Comparison of ENCODE assay signal across 8 cellular contexts in the genomic region with DNA sequence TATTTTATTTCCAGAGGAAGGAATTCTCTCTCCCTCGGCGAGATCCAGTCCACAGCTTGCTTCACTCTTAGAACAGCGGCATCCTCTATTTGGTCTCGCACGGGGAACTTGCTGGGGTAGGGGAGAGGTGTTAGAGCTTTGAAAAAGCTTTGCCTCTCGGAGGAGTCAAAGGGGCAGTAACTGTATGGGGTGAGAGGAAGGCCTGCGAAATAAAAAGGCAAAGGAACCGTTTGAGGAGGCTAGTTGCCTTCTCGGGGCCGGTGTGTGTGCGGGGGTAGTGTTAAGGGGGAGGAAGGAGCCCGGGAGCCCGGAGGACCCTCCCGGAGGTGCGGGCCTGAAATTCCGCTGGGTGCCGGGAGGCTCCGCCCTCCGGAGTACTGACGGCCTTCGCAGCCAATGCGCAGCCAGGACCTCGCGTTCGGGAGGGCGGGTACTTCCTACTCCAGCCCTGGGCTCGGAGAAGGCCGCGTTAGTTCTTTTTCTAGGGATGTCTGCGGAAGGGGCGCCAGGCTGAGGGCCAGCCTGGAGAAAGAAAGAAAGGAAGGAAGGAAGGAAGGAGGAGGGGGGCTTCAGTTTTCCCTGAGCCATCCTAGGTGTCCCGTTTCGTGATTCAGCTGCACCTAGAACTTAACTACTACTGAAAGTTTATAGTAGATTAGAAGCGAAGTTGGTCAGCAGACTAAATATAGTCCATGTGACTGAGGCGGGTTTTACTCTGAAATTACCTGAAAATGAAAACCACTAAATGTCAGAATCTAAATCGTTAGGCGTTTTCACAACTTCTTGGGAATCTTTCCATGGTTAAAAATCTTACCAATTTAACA. TPM values are rescaled to one million over a fixed set of nuclear protein-coding genes. Genes with fewer than 3 reads are reported as not detected.
DNase-seq lines count a peak whose midpoint lies in the region; ATAC-seq lines count a peak whose summit lies in the region.

No MANE protein-coding gene starts in this region.

- no peaks in the 10 kb centered on the region; the same call in 1 of the 2 replicates for H3K36me3 ChIP-seq in BLaER1

- peak overlapping the region; percentile 98 for H3K4me3 ChIP-seq in BLaER1

- H4K20me1 ChIP-seq in BLaER1: peaks cover 10% of the 10 kb centered on the region; the same call in 1 of the 2 replicates

- intact Hi-C loops in activated CD4-positive, alpha-beta T cell treated with anti-CD3 and anti-CD28 coated beads for 36 hours (cut with DNase I, micrococcal nuclease): loop anchor here (1.0 to 5.0 kb wide), 15 partner anchors 8 to 1012 kb away; a partner anchor contains a TSS
- intact Hi-C loops in left colon (cut with DNase I, micrococcal nuclease): no loop called here

- ATAC-seq in GM19328 (IDR thresholded peaks at IDR 0.05; ENCODE audit: unreplicated experiment) (peak; percentile 60), HG03460 (IDR thresholded peaks at IDR 0.05; ENCODE audit: unreplicated experiment) (peak; percentile 61), left colon (peak; percentile 70)
- ATAC-seq in activated CD4-positive, alpha-beta T cell treated with anti-CD3 and anti-CD28 coated beads for 36 hours: peak; percentile 78

- H3K27me3 Mint-ChIP-seq in activated CD4-positive, alpha-beta T cell treated with anti-CD3 and anti-CD28 coated beads for 36 hours: no peaks in the 10 kb centered on the region

- CTCF ChIA-PET in activated CD4-positive, alpha-beta T cell treated with anti-CD3 and anti-CD28 coated beads for 36 hours (lab: Charles Lee): interaction anchor here (1.0 to 2.6 kb wide), 4 partner anchors 9 to 96 kb away, joined by 3 to 14 read pairs (median 4); no protein-coding TSS in a partner anchor

- H3K4me1 ChIP-seq in BLaER1: peaks cover 23% of the 10 kb centered on the region

- H3K27me3 ChIP-seq in BLaER1: no peaks in the 10 kb centered on the region

- peak overlapping the region; percentile 95 for H3K4me2 ChIP-seq in BLaER1

- no peaks in the 10 kb centered on the region for H3K9me3 ChIP-seq in BLaER1

- H3K9ac ChIP-seq in BLaER1: peak overlapping the region; percentile 89

- peaks cover 46% of the 10 kb centered on the region for H3K4me1 Mint-ChIP-seq in activated CD4-positive, alpha-beta T cell treated with anti-CD3 and anti-CD28 coated beads for 36 hours

- H3K27ac Mint-ChIP-seq in activated CD4-positive, alpha-beta T cell treated with anti-CD3 and anti-CD28 coated beads for 36 hours: peak overlapping the region; percentile 99

- H3K9me3 Mint-ChIP-seq in activated CD4-positive, alpha-beta T cell treated with anti-CD3 and anti-CD28 coated beads for 36 hours (ENCODE audit: low read depth): no peaks in the 10 kb centered on the region

- POLR2A ChIA-PET in activated CD4-positive, alpha-beta T cell treated with anti-CD3 and anti-CD28 coated beads for 36 hours (lab: Charles Lee): interaction anchor here (0.6 to 0.7 kb wide), 2 partner anchors 33 to 615 kb away, joined by 3 to 5 read pairs; no protein-coding TSS in a partner anchor

- H3K36me3 Mint-ChIP-seq in activated CD4-positive, alpha-beta T cell treated with anti-CD3 and anti-CD28 coated beads for 36 hours (ENCODE audit: low read depth): peaks cover 7% of the 10 kb centered on the region

- DNase-seq in NCI-H524 (lab: John Stamatoyannopoulos, UW) (peak; percentile 71 to 86), left colon (peak; percentile 90 to 93)
- peak; percentile 93 for DNase-seq in activated CD4-positive, alpha-beta T cell treated with anti-CD3 and anti-CD28 coated beads for 36 hours
- DNase-seq in stimulated activated CD4-positive, alpha-beta T cell treated with anti-CD3 and anti-CD28 coated beads, Interleukin-1b, Interleukin-23, amount 100 ng/mL, for 4 hours (ENCODE audit: low read depth in 2 of 2): peak; percentile 73 to 80

- H3K4me3 Mint-ChIP-seq in activated CD4-positive, alpha-beta T cell treated with anti-CD3 and anti-CD28 coated beads for 36 hours: peak overlapping the region; percentile 94

- H3K27ac ChIP-seq in BLaER1 (peak overlapping the region; percentile 86), cingulate gyrus (ENCODE audit: low read depth, low read length) (peak overlapping the region; percentile 82)

RNA-seq across cellular contexts. Expression of a gene that starts 2.2 kb away (rescaled TPM):
- 10 to 100 TPM; 46.9 to 49.0 TPM for total RNA-seq in activated CD4-positive, alpha-beta T cell treated with anti-CD3 and anti-CD28 coated beads for 36 hours
- 10 to 100 TPM; 44.0 to 61.3 TPM for total RNA-seq in left colon

Comparison
In these comparisons a context has a peak if more than half of its experiments do, and no peak if none do; other contexts are left out.
1. Peak in every context shown above with its lines: DNase-seq, ATAC-seq, H3K4me3 ChIP-seq and H3K27ac ChIP-seq.
2. intact Hi-C loops: an anchor here in activated CD4-positive, alpha-beta T cell treated with anti-CD3 and anti-CD28 coated beads for 36 hours (1.0 to 5.0 kb wide); none called in left colon.